Comparison of ENCODE assay signal across 8 cellular contexts in the genomic region with DNA sequence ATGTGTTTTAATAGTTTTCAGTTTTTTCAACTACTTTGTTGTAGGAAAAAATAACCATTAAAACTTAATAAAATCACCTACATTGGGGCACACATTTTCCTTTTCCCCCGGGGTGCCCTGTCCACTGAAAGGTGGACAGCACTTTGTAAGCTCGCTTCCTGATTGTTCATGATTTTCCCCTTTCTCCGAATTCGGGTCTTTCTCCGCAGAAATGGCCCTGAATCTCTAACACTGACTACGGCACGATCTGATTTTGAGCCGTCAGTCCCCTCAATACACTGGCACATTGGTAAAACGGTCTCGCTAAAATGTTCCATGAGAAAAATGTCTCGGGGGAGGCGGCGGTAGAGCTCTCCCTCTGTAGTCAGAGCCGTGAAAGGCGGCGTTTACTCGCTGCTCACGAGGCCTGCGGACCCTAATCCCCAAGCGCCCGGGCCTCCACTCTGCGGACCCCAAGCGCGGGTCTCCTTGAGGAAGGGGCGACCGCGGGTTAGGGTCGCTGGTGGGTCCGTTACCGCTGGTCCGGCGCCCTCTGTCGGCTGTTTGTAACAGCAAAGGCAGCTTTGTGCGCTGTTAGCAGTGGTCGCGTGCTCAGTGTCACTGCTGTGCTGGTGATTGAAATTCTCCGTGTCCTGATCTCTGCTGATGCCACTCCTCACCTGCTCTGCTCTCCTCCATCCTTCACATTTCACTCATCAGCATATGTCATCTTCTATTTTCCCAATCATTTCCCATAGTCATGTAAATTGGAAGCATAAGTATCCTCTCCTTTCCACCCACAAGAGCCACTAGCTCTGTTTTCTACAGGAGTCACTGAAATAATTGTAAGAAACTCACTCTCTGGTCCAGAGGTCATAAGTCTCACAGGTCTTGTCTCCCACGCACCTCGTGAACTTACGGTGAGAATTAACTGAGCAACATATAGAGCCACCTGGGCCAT. TPM values are rescaled to one million over a fixed set of nuclear protein-coding genes. Genes with fewer than 3 reads are reported as not detected.
A peak's percentile ranks its signal among the peaks of the same experiment; 100 is the strongest.
DNase-seq lines count a peak whose midpoint lies in the region; ATAC-seq, FAIRE-seq and TF ChIP-seq lines count a peak whose summit lies in the region.

No MANE protein-coding gene starts in this region.

- peak; percentile 64 for TF ChIP-seq CTCF in OCI-LY3 (IDR thresholded peaks at IDR 0.05; ENCODE audit: low read depth, low read length)
- peak; percentile 83 for TF ChIP-seq CTCF in glutamatergic neuron (IDR thresholded peaks at IDR 0.05; ENCODE audit: partially characterized antibody, unreplicated experiment)
- TF ChIP-seq CTCF in pancreas (IDR thresholded peaks at IDR 0.05): peak; percentile 49 to 73 (median 68)
- TF ChIP-seq CTCF in upper lobe of left lung (IDR thresholded peaks at IDR 0.05): peak; percentile 53 to 68 (median 60)

- H3K27ac ChIP-seq in OCI-LY3 (ENCODE audit: low read length) (no peak overlapping the region), pancreas (no peak overlapping the region), upper lobe of left lung (no peak overlapping the region)

- H3K27ac Mint-ChIP-seq in glutamatergic neuron (ENCODE audit: unreplicated experiment): no peak overlapping the region

- TF ChIP-seq POLR2A in upper lobe of left lung (IDR thresholded peaks at IDR 0.05): no peak

- no peaks in the 10 kb centered on the region for H3K4me1 Mint-ChIP-seq in glutamatergic neuron (ENCODE audit: low read depth, unreplicated experiment)

- H3K4me3 ChIP-seq in OCI-LY3 (ENCODE audit: low read length) (no peak overlapping the region), pancreas (peak overlapping the region in 2 of 4 donors; percentile 27 to 42), upper lobe of left lung (peak overlapping the region; percentile 34 to 52 (median 42))

- peaks cover 7% of the 10 kb centered on the region for H3K4me1 ChIP-seq in OCI-LY3 (ENCODE audit: low read length)
- no peaks in the 10 kb centered on the region for H3K4me1 ChIP-seq in pancreas
- H3K4me1 ChIP-seq in upper lobe of left lung: peaks cover 4 to 10% (median 7%) of the 10 kb centered on the region in 4 donors

- no peaks in the 10 kb centered on the region for H3K79me2 ChIP-seq in OCI-LY3 (ENCODE audit: low read length)

- no peaks in the 10 kb centered on the region for H3K36me3 ChIP-seq in OCI-LY3 (replicated peaks; ENCODE audit: low read depth, low read length)
- H3K36me3 ChIP-seq in pancreas: no peaks in the 10 kb centered on the region
- no peaks in the 10 kb centered on the region for H3K36me3 ChIP-seq in upper lobe of left lung

- H3K9me3 ChIP-seq in OCI-LY3 (ENCODE audit: insufficient read depth, low read length) (no peaks in the 10 kb centered on the region), pancreas (no peaks in the 10 kb centered on the region), upper lobe of left lung (no peaks in the 10 kb centered on the region)

- H3K9me3 Mint-ChIP-seq in glutamatergic neuron (ENCODE audit: unreplicated experiment): no peaks in the 10 kb centered on the region

- H3K36me3 Mint-ChIP-seq in glutamatergic neuron (ENCODE audit: unreplicated experiment): no peaks in the 10 kb centered on the region

- no peak for TF ChIP-seq EP300 in upper lobe of left lung (IDR thresholded peaks at IDR 0.05)

- ATAC-seq in HG02759 (IDR thresholded peaks at IDR 0.05; ENCODE audit: unreplicated experiment): peak; percentile 76
- ATAC-seq in pancreas: peak; percentile 70 to 91 (median 86)
- peak; percentile 34 to 86 for ATAC-seq in upper lobe of left lung (ENCODE audit: low FRiP score in 2 of 2)

- H4K20me1 ChIP-seq in OCI-LY3 (ENCODE audit: insufficient read depth, low read length): peaks cover 19% of the 10 kb centered on the region

- H3K4me2 ChIP-seq in OCI-LY3 (ENCODE audit: low read length): no peak overlapping the region

- 4 to 5% methylated on average over 40 of the region's 40 CpGs for WGBS in pancreas, 2 donors
- WGBS in upper lobe of left lung, 2 donors: 11 to 12% methylated on average over 35 to 39 of the region's 40 CpGs

- H3K27me3 ChIP-seq in OCI-LY3 (ENCODE audit: low read depth, low read length) (peaks cover 78% of the 10 kb centered on the region), pancreas (peaks cover 0 to 36% (median 0%) of the 10 kb centered on the region in 4 donors), upper lobe of left lung (peaks cover 0 to 8% (median 0%) of the 10 kb centered on the region in 4 donors)

- H2AFZ ChIP-seq in OCI-LY3 (ENCODE audit: low read depth, low read length): no peak overlapping the region

- peak overlapping the region; percentile 91 for H3K4me3 Mint-ChIP-seq in glutamatergic neuron (ENCODE audit: unreplicated experiment)

- intact Hi-C loops in pancreas (cut with DNase I): loop anchor here in 2 of 3 donors (10.0 kb wide), 2 partner anchors 71 to 179 kb away; no protein-coding TSS in a partner anchor

- DNase-seq in DMS153 (lab: John Stamatoyannopoulos, UW) (peak; percentile 1), DMS153 treated with DMSO at 0.1 percent for 48 hours (lab: John Stamatoyannopoulos, UW; ENCODE audit: unreplicated experiment) (no peak), glutamatergic neuron (peak; percentile 87), pancreas (peak in 5 of 6 donors; percentile 44 to 79 (median 48)), upper lobe of left lung (peak; percentile 53 to 82)
- DNase-seq in activated effector memory CD4-positive, alpha-beta T cell treated with Interleukin-2 at 50 U/mL for 16 hours: peak; percentile 37

- H3K27me3 Mint-ChIP-seq in glutamatergic neuron (ENCODE audit: unreplicated experiment): no peaks in the 10 kb centered on the region

- no peak overlapping the region for H3K9ac ChIP-seq in OCI-LY3 (ENCODE audit: low read length)

- FAIRE-seq in pancreas (lab: Jason Lieb, UNC): no peak

RNA-seq across cellular contexts. Expression of a gene that starts 10.8 kb away (rescaled TPM):
- not detected for total RNA-seq in glutamatergic neuron (ENCODE audit: unreplicated experiment)
- not detected for total RNA-seq in pancreas
- not detected for polyA plus RNA-seq in pancreas
- total RNA-seq in upper lobe of left lung: not detected

RNA-seq across cellular contexts. Expression of a gene that starts 12.9 kb away (rescaled TPM):
- total RNA-seq in glutamatergic neuron (ENCODE audit: unreplicated experiment) (not detected), pancreas (not detected), upper lobe of left lung (not detected)
- polyA plus RNA-seq in pancreas: not detected

RNA-seq across cellular contexts. Expression of a gene that starts 28.2 kb away (rescaled TPM):
- total RNA-seq in glutamatergic neuron (ENCODE audit: unreplicated experiment) (not detected), pancreas (not detected), upper lobe of left lung (not detected)
- polyA plus RNA-seq in pancreas: under 1 TPM in 1 of 2 donors, not detected in 1; 0.07 TPM

RNA-seq across cellular contexts. Expression of a gene that starts 44.2 kb away (rescaled TPM):
- not detected for total RNA-seq in glutamatergic neuron (ENCODE audit: unreplicated experiment)
- total RNA-seq in pancreas: not detected
- not detected for polyA plus RNA-seq in pancreas
- total RNA-seq in upper lobe of left lung: under 1 TPM in 2 of 6 donors, not detected in 4; 0.26 to 0.30 TPM

RNA-seq across cellular contexts. Expression of a gene that starts 45.4 kb away (rescaled TPM):
- total RNA-seq in glutamatergic neuron (ENCODE audit: unreplicated experiment) (not detected), pancreas (not detected), upper lobe of left lung (not detected)
- polyA plus RNA-seq in pancreas: not detected
